20 cellular contexts compared by ENCODE assay signal in genomic region chr14:50551877-50552276, GRCh38.
"Had no signal": no experiment of that assay in that cellular context is flagged by ENCODE, and none has a peak within 500 bp of the region (broad histone marks: within the 10 kb centered on the region; RNA-seq: fewer than 3 reads in every experiment).

No MANE protein-coding gene starts in this region.

- ATAC-seq: Panc1, PC-3 had no signal

- FAIRE-seq: HTR-8/SVneo had no signal

- H3K9me3 ChIP-seq: SK-N-SH had no signal

- H3K9ac ChIP-seq: KMS-11, SK-N-SH had no signal

- H3K4me2 ChIP-seq: KMS-11, SK-N-SH had no signal

- H3K27ac ChIP-seq: HL-60, KMS-11, RWPE1 had no signal

- DNase-seq: NCI-H1092 treated with DMSO at 0.1 percent for 48 hours, NCI-H1436, NCI-H187, NCI-H2029, NCI-H2081 treated with DMSO at 0.1 percent for 48 hours, NCI-H2171, NCI-H226, NCI-H446, NCI-H510A, NCI-H524 treated with DMSO at 0.1 percent for 48 hours, NCI-H69, NCI-H774, PC-3, SHP77, SK-N-SH had no signal
